ENCODE assay signal across 8 cellular contexts in genomic region chr20:32470025-32470861, GRCh38.
DNase-seq lines count a peak whose midpoint lies in the region; ATAC-seq, FAIRE-seq and TF ChIP-seq lines count a peak whose summit lies in the region.

No MANE protein-coding gene starts in this region.

- peak overlapping the region; percentile 77 for H2BK5ac ChIP-seq in H1 (ENCODE audit: low read depth, low read length)

- no peaks in the 10 kb centered on the region for H3K23me2 ChIP-seq in H1 (ENCODE audit: low read depth, low read length)

- H4K5ac ChIP-seq in H1 (ENCODE audit: insufficient read length, low read depth, low read length), result no peak overlapping the region

- no peak overlapping the region for H3K14ac ChIP-seq in H1 (ENCODE audit: insufficient read length)

- H4K20me1 ChIP-seq in H1 (replicated peaks in 1 of 2; ENCODE audit: control insufficient read depth in 1 of 2, insufficient read depth in 2 of 2, low read length in 2 of 2), result peaks cover 21 to 30% of the 10 kb centered on the region in 2 experiments

- ATAC-seq in RWPE2 (ENCODE audit: low read depth), result peak; percentile 10; the same call in 1 of the 3 replicates
- no peak for ATAC-seq in HG03439 (IDR thresholded peaks at IDR 0.05; ENCODE audit: unreplicated experiment)
- ATAC-seq in HG03469 (IDR thresholded peaks at IDR 0.05; ENCODE audit: unreplicated experiment), result no peak

- 71% methylated on average over 23 of the region's 27 CpGs; no CpG with 5 or more reads in 1 of the 2 experiments for WGBS in H1 (ENCODE audit: extremely low coverage in 1 of 2, insufficient coverage in 1 of 2, insufficient read length in 1 of 2, insufficient replicate concordance in 2 of 2, low coverage in 1 of 2, low lambda C conversion rate in 2 of 2, missing lambda C conversion rate in 1 of 2), 2 experiments

- no peak overlapping the region for H2BK20ac ChIP-seq in H1 (ENCODE audit: low read length)

- no peak overlapping the region for H3K18ac ChIP-seq in H1 (ENCODE audit: extremely low read depth, low read length)

- DNase-seq in AG04449 (ENCODE audit: low read depth, low spot score), result no peak
- DNase-seq in GM12891 (ENCODE audit: insufficient read length, low spot score), result peak; percentile 74
- DNase-seq in RWPE2 (ENCODE audit: low spot score), result no peak
- peak in 1 of 2 experiments; percentile 84 for DNase-seq in H1 (ENCODE audit: low read depth in 1 of 2, low spot score in 2 of 2)
- DNase-seq in cerebellum (ENCODE audit: low spot score), result no peak

- H2BK120ac ChIP-seq in H1 (replicated peaks; ENCODE audit: low read depth, low read length), result no peak overlapping the region

- no peak overlapping the region for H3K23ac ChIP-seq in H1 (ENCODE audit: insufficient read length)

- H3K27me3 ChIP-seq in RWPE2 (ENCODE audit: insufficient read depth, poor library complexity, severe bottlenecking) (no peaks in the 10 kb centered on the region), H1 (replicated peaks in 1 of 4; ENCODE audit: control insufficient read depth in 3 of 4, extremely low read depth in 1 of 4, insufficient read depth in 3 of 4, low read length in 3 of 4) (no peaks in the 10 kb centered on the region), muscle layer of duodenum (ENCODE audit: low read depth, low read length) (no peaks in the 10 kb centered on the region)

- H3K9me3 ChIP-seq in RWPE2 (ENCODE audit: severe bottlenecking), result no peaks in the 10 kb centered on the region
- H3K9me3 ChIP-seq in H1 (ENCODE audit: insufficient read depth in 2 of 2, low read depth in 1 of 2, low read length in 1 of 2), result no peaks in the 10 kb centered on the region
- H3K9me3 ChIP-seq in muscle layer of duodenum (ENCODE audit: control insufficient read depth in 1 of 2, low read length in 2 of 2), result no peaks in the 10 kb centered on the region

- H2BK12ac ChIP-seq in H1 (ENCODE audit: low read depth, low read length), result no peak overlapping the region; the same call in 1 of the 2 replicates

- peak; percentile 46 to 53; a peak in 3 of 4 replicates for TF ChIP-seq RAD21 in H1 (IDR thresholded peaks at IDR 0.05 in 1 of 2, conservative IDR thresholded peaks at IDR 0.05 in 1 of 2; ENCODE audit: low read depth in 2 of 2, low read length in 2 of 2)

- peaks cover 18% of the 10 kb centered on the region for H3K79me1 ChIP-seq in H1 (ENCODE audit: low read depth, low read length)

- H3K56ac ChIP-seq in H1 (replicated peaks; ENCODE audit: insufficient read length, low read depth, low read length), result no peak overlapping the region

- H3K36me3 ChIP-seq in RWPE2 (ENCODE audit: low read depth) (no peaks in the 10 kb centered on the region), H1 (ENCODE audit: control insufficient read depth in 2 of 4, insufficient read depth in 4 of 4, low read length in 3 of 4) (peaks cover 0 to 3% (median 1%) of the 10 kb centered on the region in 4 experiments; a peak in 2 of 8 replicates), muscle layer of duodenum (ENCODE audit: control insufficient read depth in 1 of 2, insufficient read depth in 2 of 2, low read length in 2 of 2) (no peaks in the 10 kb centered on the region)

- no peak for TF ChIP-seq EP300 in H1 (IDR thresholded peaks at IDR 0.05; ENCODE audit: borderline replicate concordance in 1 of 2, low read depth in 2 of 2, low read length in 2 of 2)

- POLR2A ChIA-PET in AG04449 (lab: Yijun Ruan, JAX), result no interaction called here
- POLR2A ChIA-PET in H1 (lab: Charles Lee; ENCODE audit: partially characterized antibody), result interaction anchor here (1.6 to 4.1 kb wide), 3 partner anchors 10 to 13 kb away, joined by 4 to 21 read pairs (median 9); no protein-coding TSS in a partner anchor

- H3K4me3 ChIP-seq in AG04449 (ENCODE audit: low read depth, low read length), result no peak overlapping the region
- no peak overlapping the region for H3K4me3 ChIP-seq in RWPE2 (ENCODE audit: severe bottlenecking)
- H3K4me3 ChIP-seq in H1 (ENCODE audit: extremely low read depth in 1 of 4, insufficient read depth in 2 of 4, low read depth in 3 of 4, low read length in 4 of 4), result no peak overlapping the region
- no peak overlapping the region for H3K4me3 ChIP-seq in muscle layer of duodenum (ENCODE audit: low read depth in 1 of 2, low read length in 2 of 2)

- H2BK15ac ChIP-seq in H1 (ENCODE audit: low read length), result no peak overlapping the region; the same call in 1 of the 2 replicates

- no peak overlapping the region for H3K4ac ChIP-seq in H1 (replicated peaks; ENCODE audit: insufficient read length, low read depth, low read length)

- TF ChIP-seq POLR2A in GM12891 (IDR thresholded peaks at IDR 0.05; ENCODE audit: low read depth, low read length), result no peak
- no peak for TF ChIP-seq POLR2A in H1 (IDR thresholded peaks at IDR 0.05; ENCODE audit: control extremely low read depth in 1 of 2, low read depth in 2 of 2, low read length in 2 of 2)

- CTCF ChIA-PET in AG04449 (lab: Yijun Ruan, JAX) (interaction anchor here (0.9 to 6.7 kb wide), 4 partner anchors 13 to 181 kb away, joined by 3 to 37 read pairs (median 5); no protein-coding TSS in a partner anchor), H1 (lab: Charles Lee; ENCODE audit: partially characterized antibody) (interaction anchor here (0.7 to 4.6 kb wide), 16 partner anchors 11 to 203 kb away, joined by 3 to 19 read pairs (median 5); no protein-coding TSS in a partner anchor)

- FAIRE-seq in GM12891 (lab: Jason Lieb, UNC), result no peak
- FAIRE-seq in H1 (lab: Jason Lieb, UNC), result no peak

- H3K4me2 ChIP-seq in H1 (ENCODE audit: insufficient read depth in 1 of 2, low read depth in 2 of 2, low read length in 2 of 2), result peak overlapping the region in 1 of 2 experiments; percentile 17; a peak in 1 of 4 replicates

- TF ChIP-seq CTCF in AG04449 (IDR thresholded peaks at IDR 0.05; ENCODE audit: insufficient read depth, low read length, missing control alignments) (peak; percentile 32), RWPE2 (IDR thresholded peaks at IDR 0.05; ENCODE audit: poor library complexity, severe bottlenecking) (peak; percentile 71), H1 (IDR thresholded peaks at IDR 0.05; ENCODE audit: control extremely low read depth in 1 of 3, insufficient read depth in 1 of 3, low read depth in 1 of 3, low read length in 3 of 3) (peak; percentile 26 to 75 (median 71))

- peaks cover 0 to 46% of the 10 kb centered on the region in 2 experiments; a peak in 1 of 4 replicates for H3K79me2 ChIP-seq in H1 (ENCODE audit: control insufficient read depth in 1 of 2, insufficient read depth in 2 of 2, low read length in 2 of 2)

- H2AFZ ChIP-seq in H1 (ENCODE audit: low read length), result no peak overlapping the region

- no peak overlapping the region for H2AK5ac ChIP-seq in H1 (ENCODE audit: low read depth, low read length)

- peak overlapping the region; percentile 75 for H4K8ac ChIP-seq in H1 (ENCODE audit: extremely low read depth, insufficient read depth, low read length)

- H4K91ac ChIP-seq in H1 (replicated peaks; ENCODE audit: insufficient read length, low read length), result peak overlapping the region; percentile 19

- H3K9ac ChIP-seq in H1 (replicated peaks in 1 of 4; ENCODE audit: extremely low read depth in 1 of 4, low read depth in 3 of 4, low read length in 3 of 4), result no peak overlapping the region

- peak overlapping the region; percentile 3 for H3K27ac ChIP-seq in RWPE2 (ENCODE audit: poor library complexity, severe bottlenecking)
- H3K27ac ChIP-seq in H1 (ENCODE audit: low read depth, low read length), result peak overlapping the region; percentile 41
- peak overlapping the region; percentile 9 for H3K27ac ChIP-seq in muscle layer of duodenum (ENCODE audit: low read length)

- H3K4me1 ChIP-seq in RWPE2 (ENCODE audit: insufficient read depth, poor library complexity, severe bottlenecking) (peaks cover 16% of the 10 kb centered on the region), H1 (replicated peaks in 1 of 4; ENCODE audit: control insufficient read depth in 3 of 4, insufficient read depth in 4 of 4, low read length in 3 of 4) (peaks cover 4 to 30% (median 21%) of the 10 kb centered on the region in 4 experiments; a peak in 6 of 7 replicates), muscle layer of duodenum (ENCODE audit: control insufficient read depth in 1 of 2, insufficient read depth in 2 of 2, low read length in 2 of 2) (peaks cover 5 to 82% of the 10 kb centered on the region in 2 donors)

TF ChIP-seq in GM12891, 5 proteins besides CTCF, POLR2A, EP300 and RAD21:
- no peak for TF ChIP-seq PAX5 (IDR thresholded peaks at IDR 0.05; ENCODE audit: insufficient read depth, low read length, severe bottlenecking)
- no peak for TF ChIP-seq TAF1 (IDR thresholded peaks at IDR 0.05; ENCODE audit: low read depth, low read length)
- TF ChIP-seq POLR2AphosphoS5 (IDR thresholded peaks at IDR 0.05; ENCODE audit: low read depth, low read length), result no peak
- TF ChIP-seq POU2F2 (IDR thresholded peaks at IDR 0.05; ENCODE audit: low read depth, low read length), result no peak
- TF ChIP-seq SPI1 (IDR thresholded peaks at IDR 0.05; ENCODE audit: low read depth, low read length), result no peak

TF ChIP-seq in H1, 55 proteins besides CTCF, POLR2A, EP300 and RAD21:
- TF ChIP-seq GABPA (IDR thresholded peaks at IDR 0.05; ENCODE audit: borderline replicate concordance, insufficient read depth, low read length), result 0 out of 2 replicates have a peak, but pooled peaks have one; percentile 50
- no peak for TF ChIP-seq CHD2 (IDR thresholded peaks at IDR 0.05; ENCODE audit: low read length)
- TF ChIP-seq ATF3 (IDR thresholded peaks at IDR 0.05; ENCODE audit: insufficient read depth, low read depth, low read length), result no peak
